Comparison of ENCODE assay signal across 20 cellular contexts in genomic region chr18:24490545-24490944, GRCh38. TPM values are rescaled to one million over a fixed set of nuclear protein-coding genes. Genes with fewer than 3 reads are reported as not detected.
DNase-seq lines count a peak whose midpoint lies in the region; ATAC-seq and TF ChIP-seq lines count a peak whose summit lies in the region.
"Had no signal": no experiment of that assay in that cellular context is flagged by ENCODE, and none has a peak within 500 bp of the region (broad histone marks: within the 10 kb centered on the region; RNA-seq: fewer than 3 reads in every experiment).

No MANE protein-coding gene starts in this region.

- H3F3A ChIP-seq in Loucy (ENCODE audit: low read depth) = no peaks in the 10 kb centered on the region

- H3K36me3 ChIP-seq in Loucy (ENCODE audit: insufficient read depth, low read length) = no peaks in the 10 kb centered on the region
- no peaks in the 10 kb centered on the region for H3K36me3 ChIP-seq in mesendoderm (ENCODE audit: control insufficient read depth, insufficient read depth, low read length)
- H3K36me3 ChIP-seq: ovary, uterus had no signal

- H3K36me3 Mint-ChIP-seq in nephron progenitor cell (ENCODE audit: low read depth) = peaks cover 14% of the 10 kb centered on the region
- H3K36me3 Mint-ChIP-seq: CD14-positive monocyte had no signal

- H4K5ac ChIP-seq in mesendoderm (ENCODE audit: low read length) = no peak overlapping the region

- H3K4me3 ChIP-seq in Loucy (ENCODE audit: low read length, poor library complexity, severe bottlenecking) = no peak overlapping the region
- no peak overlapping the region for H3K4me3 ChIP-seq in mesendoderm (ENCODE audit: low read length)
- H3K4me3 ChIP-seq: mucosa of descending colon, ovary, uterus had no signal

- no peak overlapping the region for H3K4ac ChIP-seq in mesendoderm (ENCODE audit: low read depth, low read length)

- no peak overlapping the region for H3K27ac ChIP-seq in mesendoderm (ENCODE audit: low read depth, low read length)
- H3K27ac ChIP-seq: ovary, uterus had no signal

- H3K4me3 Mint-ChIP-seq in nephron progenitor cell = no peak overlapping the region
- H3K4me3 Mint-ChIP-seq: CD14-positive monocyte had no signal

- no peak overlapping the region for H2AK5ac ChIP-seq in mesendoderm (ENCODE audit: low read length)

- WGBS in mesendoderm (ENCODE audit: extremely low coverage, insufficient coverage, low lambda C conversion rate) = no CpG with 5 or more reads among the region's 4 CpGs

- H3K18ac ChIP-seq in mesendoderm (ENCODE audit: low read length) = no peak overlapping the region

- H3K9me3 Mint-ChIP-seq in nephron progenitor cell = peaks cover 21% of the 10 kb centered on the region

- H3K4me1 ChIP-seq in Loucy (ENCODE audit: insufficient read depth, low read length, poor library complexity, severe bottlenecking) (peaks cover 9% of the 10 kb centered on the region), mesendoderm (ENCODE audit: control insufficient read depth, low read depth, low read length) (no peaks in the 10 kb centered on the region)
- H3K4me1 ChIP-seq: uterus had no signal

- no peak overlapping the region for H3K23ac ChIP-seq in mesendoderm (ENCODE audit: low read length)

- no peaks in the 10 kb centered on the region for H3K79me1 ChIP-seq in mesendoderm (ENCODE audit: low read length)

- H2BK5ac ChIP-seq in mesendoderm (ENCODE audit: low read length) = no peak overlapping the region

- H3K56ac ChIP-seq in mesendoderm (ENCODE audit: low read length) = no peak overlapping the region

- peaks cover 66% of the 10 kb centered on the region for H3K4me1 Mint-ChIP-seq in nephron progenitor cell

- H3K79me2 ChIP-seq in Loucy (ENCODE audit: insufficient read depth, low read length) (no peaks in the 10 kb centered on the region), mesendoderm (ENCODE audit: control insufficient read depth, insufficient read depth, low read length) (no peaks in the 10 kb centered on the region)

- H3K4me2 ChIP-seq in Loucy (ENCODE audit: low read depth, low read length, poor library complexity, severe bottlenecking) = no peak overlapping the region
- no peak overlapping the region for H3K4me2 ChIP-seq in mesendoderm (ENCODE audit: low read length)

- H3K27ac Mint-ChIP-seq in nephron progenitor cell = no peak overlapping the region
- H3K27ac Mint-ChIP-seq: CD14-positive monocyte had no signal

- TF ChIP-seq CTCF in Loucy (conservative IDR thresholded peaks at IDR 0.05; ENCODE audit: low read length) (no peak), nephron progenitor cell (IDR thresholded peaks at IDR 0.05) (no peak)

- no peak overlapping the region for H2BK120ac ChIP-seq in mesendoderm (ENCODE audit: low read depth, low read length)

- H2BK15ac ChIP-seq in mesendoderm (replicated peaks; ENCODE audit: low read depth) = no peak overlapping the region

- H4K8ac ChIP-seq in mesendoderm (ENCODE audit: low read depth, low read length) = no peak overlapping the region

- no peak for ATAC-seq in HG03280 (IDR thresholded peaks at IDR 0.05; ENCODE audit: unreplicated experiment)
- ATAC-seq: mucosa of descending colon had no signal

- H4K20me1 ChIP-seq in Loucy (ENCODE audit: insufficient read depth, low read length, poor library complexity, severe bottlenecking) = no peaks in the 10 kb centered on the region

- no peaks in the 10 kb centered on the region for H3K9me2 ChIP-seq in Loucy (replicated peaks; ENCODE audit: low read depth, low read length)

- no peaks in the 10 kb centered on the region for H3K27me3 ChIP-seq in Loucy (ENCODE audit: insufficient read depth, low read length, poor library complexity, severe bottlenecking)
- H3K27me3 ChIP-seq in mesendoderm (ENCODE audit: insufficient read depth, low read length, poor library complexity) = no peaks in the 10 kb centered on the region
- H3K27me3 ChIP-seq: ovary, uterus had no signal

- no peak overlapping the region for H3K9ac ChIP-seq in Loucy (ENCODE audit: low read depth, low read length, poor library complexity, severe bottlenecking)
- H3K9ac ChIP-seq in mesendoderm (ENCODE audit: low read length) = no peak overlapping the region

- 0 out of 2 replicates have a peak overlapping the region, but pooled peaks have one; percentile 63 for H2AFZ ChIP-seq in Loucy (ENCODE audit: low read length)

- peaks cover 5% of the 10 kb centered on the region for H3K27me3 Mint-ChIP-seq in nephron progenitor cell (ENCODE audit: low read depth, poor library complexity)

- H3K9me3 ChIP-seq in Loucy (ENCODE audit: insufficient read depth, low read depth, low read length) = no peaks in the 10 kb centered on the region
- H3K9me3 ChIP-seq: mucosa of descending colon, ovary, uterus had no signal

- DNase-seq in EH (ENCODE audit: low read depth) (peak; percentile 61), UCSD-AML1 (lab: John Stamatoyannopoulos, UW; ENCODE audit: unreplicated experiment) (peak; percentile 28), mesendoderm (peak; percentile 26), nephron progenitor cell (no peak), superior temporal gyrus (ENCODE audit: extremely low spot score) (no peak), NCI-H345 (lab: John Stamatoyannopoulos, UW) (no peak)
- DNase-seq: activated CD4-positive, alpha-beta T cell treated with anti-CD3 and anti-CD28 coated beads, Interleukin-2, amount 50 U/mL, for 48 hours; cerebellar nuclear complex; HCEC 1CT; KG1; mucosa of descending colon; NCI-H1694 treated with DMSO at 0.1 percent for 48 hours; NCI-H510A treated with DMSO at 0.1 percent for 48 hours; ovary; stimulated activated naive CD4-positive, alpha-beta T cell treated with Interleukin-2 at 50 U/mL for 16 hours; T1000; uterus had no signal

RNA-seq across cellular contexts. Expression of gene HRH4, which starts 30.1 kb away (rescaled TPM):
- 0.04 TPM for polyA plus RNA-seq in mesendoderm (2013, experiment 1 of 2)
- polyA plus RNA-seq in mesendoderm (2013, experiment 2 of 2) = 0.04 TPM

Comparison
In these comparisons a context has a peak if more than half of its experiments do, and no peak if none do; other contexts are left out.
1. DNase-seq: peak in EH (single experiment), UCSD-AML1 (single experiment) and mesendoderm (single experiment); none in nephron progenitor cell (single experiment), superior temporal gyrus (single experiment) and NCI-H345 (single experiment).